Comparison of ENCODE assay signal across 1 cellular context in genomic region chr10:24751716-24752115, GRCh38.
TF ChIP-seq lines count a peak whose summit lies in the region.

No MANE protein-coding gene starts in this region.

TF ChIP-seq in K562, 482 proteins besides CTCF, POLR2A, EP300 and RAD21 (continued from another document):
- TF ChIP-seq HBP1 (CRISPR knock-in tag; IDR thresholded peaks at IDR 0.05) (no peak), IRF2 (CRISPR knock-in tag; IDR thresholded peaks at IDR 0.05) (no peak), NR3C1 (CRISPR knock-in tag; IDR thresholded peaks at IDR 0.05) (no peak), ETV1 (tag; conservative IDR thresholded peaks at IDR 0.05; ENCODE audit: low read depth) (no peak), CHD1 (IDR thresholded peaks at IDR 0.05; ENCODE audit: low read length) (no peak), MIER1 (IDR thresholded peaks at IDR 0.05; ENCODE audit: low read depth) (no peak), CREB3 (tag; conservative IDR thresholded peaks at IDR 0.05; ENCODE audit: low read depth) (no peak), MEF2D (tag; conservative IDR thresholded peaks at IDR 0.05; ENCODE audit: low read depth) (no peak), ZNF561 (CRISPR knock-in tag; conservative IDR thresholded peaks at IDR 0.05) (no peak), STAT5B (CRISPR knock-in tag; IDR thresholded peaks at IDR 0.05) (no peak), SRSF1 (IDR thresholded peaks at IDR 0.05; ENCODE audit: low read depth, low read length) (no peak), ZNF780A (CRISPR knock-in tag; IDR thresholded peaks at IDR 0.05) (no peak), ZNF174 (CRISPR knock-in tag; IDR thresholded peaks at IDR 0.05) (no peak), PKNOX1 (IDR thresholded peaks at IDR 0.05) (peak; percentile 31; the same call in 1 of the 2 replicates), SP1 (CRISPR knock-in tag; IDR thresholded peaks at IDR 0.05) (no peak), EGR1 (conservative IDR thresholded peaks at IDR 0.05) (no peak), ZNF445 (CRISPR knock-in tag; IDR thresholded peaks at IDR 0.05; ENCODE audit: low read depth) (no peak), ZNF695 (CRISPR knock-in tag; IDR thresholded peaks at IDR 0.05) (no peak), RBM25 (IDR thresholded peaks at IDR 0.05; ENCODE audit: low read depth, low read length, severe bottlenecking) (no peak), ZNF347 (CRISPR knock-in tag; IDR thresholded peaks at IDR 0.05; ENCODE audit: low read depth) (no peak)
- TF ChIP-seq, protein P1, sequence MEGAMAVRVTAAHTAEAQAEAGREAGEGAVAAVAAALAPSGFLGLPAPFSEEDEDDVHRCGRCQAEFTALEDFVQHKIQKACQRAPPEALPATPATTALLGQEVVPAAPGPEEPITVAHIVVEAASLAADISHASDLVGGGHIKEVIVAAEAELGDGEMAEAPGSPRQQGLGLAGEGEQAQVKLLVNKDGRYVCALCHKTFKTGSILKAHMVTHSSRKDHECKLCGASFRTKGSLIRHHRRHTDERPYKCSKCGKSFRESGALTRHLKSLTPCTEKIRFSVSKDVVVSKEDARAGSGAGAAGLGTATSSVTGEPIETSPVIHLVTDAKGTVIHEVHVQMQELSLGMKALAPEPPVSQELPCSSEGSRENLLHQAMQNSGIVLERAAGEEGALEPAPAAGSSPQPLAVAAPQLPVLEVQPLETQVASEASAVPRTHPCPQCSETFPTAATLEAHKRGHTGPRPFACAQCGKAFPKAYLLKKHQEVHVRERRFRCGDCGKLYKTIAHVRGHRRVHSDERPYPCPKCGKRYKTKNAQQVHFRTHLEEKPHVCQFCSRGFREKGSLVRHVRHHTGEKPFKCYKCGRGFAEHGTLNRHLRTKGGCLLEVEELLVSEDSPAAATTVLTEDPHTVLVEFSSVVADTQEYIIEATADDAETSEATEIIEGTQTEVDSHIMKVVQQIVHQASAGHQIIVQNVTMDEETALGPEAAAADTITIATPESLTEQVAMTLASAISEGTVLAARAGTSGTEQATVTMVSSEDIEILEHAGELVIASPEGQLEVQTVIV (CRISPR knock-in tag; IDR thresholded peaks at IDR 0.05; ENCODE audit: borderline replicate concordance): no peak
- TF ChIP-seq, protein P2, sequence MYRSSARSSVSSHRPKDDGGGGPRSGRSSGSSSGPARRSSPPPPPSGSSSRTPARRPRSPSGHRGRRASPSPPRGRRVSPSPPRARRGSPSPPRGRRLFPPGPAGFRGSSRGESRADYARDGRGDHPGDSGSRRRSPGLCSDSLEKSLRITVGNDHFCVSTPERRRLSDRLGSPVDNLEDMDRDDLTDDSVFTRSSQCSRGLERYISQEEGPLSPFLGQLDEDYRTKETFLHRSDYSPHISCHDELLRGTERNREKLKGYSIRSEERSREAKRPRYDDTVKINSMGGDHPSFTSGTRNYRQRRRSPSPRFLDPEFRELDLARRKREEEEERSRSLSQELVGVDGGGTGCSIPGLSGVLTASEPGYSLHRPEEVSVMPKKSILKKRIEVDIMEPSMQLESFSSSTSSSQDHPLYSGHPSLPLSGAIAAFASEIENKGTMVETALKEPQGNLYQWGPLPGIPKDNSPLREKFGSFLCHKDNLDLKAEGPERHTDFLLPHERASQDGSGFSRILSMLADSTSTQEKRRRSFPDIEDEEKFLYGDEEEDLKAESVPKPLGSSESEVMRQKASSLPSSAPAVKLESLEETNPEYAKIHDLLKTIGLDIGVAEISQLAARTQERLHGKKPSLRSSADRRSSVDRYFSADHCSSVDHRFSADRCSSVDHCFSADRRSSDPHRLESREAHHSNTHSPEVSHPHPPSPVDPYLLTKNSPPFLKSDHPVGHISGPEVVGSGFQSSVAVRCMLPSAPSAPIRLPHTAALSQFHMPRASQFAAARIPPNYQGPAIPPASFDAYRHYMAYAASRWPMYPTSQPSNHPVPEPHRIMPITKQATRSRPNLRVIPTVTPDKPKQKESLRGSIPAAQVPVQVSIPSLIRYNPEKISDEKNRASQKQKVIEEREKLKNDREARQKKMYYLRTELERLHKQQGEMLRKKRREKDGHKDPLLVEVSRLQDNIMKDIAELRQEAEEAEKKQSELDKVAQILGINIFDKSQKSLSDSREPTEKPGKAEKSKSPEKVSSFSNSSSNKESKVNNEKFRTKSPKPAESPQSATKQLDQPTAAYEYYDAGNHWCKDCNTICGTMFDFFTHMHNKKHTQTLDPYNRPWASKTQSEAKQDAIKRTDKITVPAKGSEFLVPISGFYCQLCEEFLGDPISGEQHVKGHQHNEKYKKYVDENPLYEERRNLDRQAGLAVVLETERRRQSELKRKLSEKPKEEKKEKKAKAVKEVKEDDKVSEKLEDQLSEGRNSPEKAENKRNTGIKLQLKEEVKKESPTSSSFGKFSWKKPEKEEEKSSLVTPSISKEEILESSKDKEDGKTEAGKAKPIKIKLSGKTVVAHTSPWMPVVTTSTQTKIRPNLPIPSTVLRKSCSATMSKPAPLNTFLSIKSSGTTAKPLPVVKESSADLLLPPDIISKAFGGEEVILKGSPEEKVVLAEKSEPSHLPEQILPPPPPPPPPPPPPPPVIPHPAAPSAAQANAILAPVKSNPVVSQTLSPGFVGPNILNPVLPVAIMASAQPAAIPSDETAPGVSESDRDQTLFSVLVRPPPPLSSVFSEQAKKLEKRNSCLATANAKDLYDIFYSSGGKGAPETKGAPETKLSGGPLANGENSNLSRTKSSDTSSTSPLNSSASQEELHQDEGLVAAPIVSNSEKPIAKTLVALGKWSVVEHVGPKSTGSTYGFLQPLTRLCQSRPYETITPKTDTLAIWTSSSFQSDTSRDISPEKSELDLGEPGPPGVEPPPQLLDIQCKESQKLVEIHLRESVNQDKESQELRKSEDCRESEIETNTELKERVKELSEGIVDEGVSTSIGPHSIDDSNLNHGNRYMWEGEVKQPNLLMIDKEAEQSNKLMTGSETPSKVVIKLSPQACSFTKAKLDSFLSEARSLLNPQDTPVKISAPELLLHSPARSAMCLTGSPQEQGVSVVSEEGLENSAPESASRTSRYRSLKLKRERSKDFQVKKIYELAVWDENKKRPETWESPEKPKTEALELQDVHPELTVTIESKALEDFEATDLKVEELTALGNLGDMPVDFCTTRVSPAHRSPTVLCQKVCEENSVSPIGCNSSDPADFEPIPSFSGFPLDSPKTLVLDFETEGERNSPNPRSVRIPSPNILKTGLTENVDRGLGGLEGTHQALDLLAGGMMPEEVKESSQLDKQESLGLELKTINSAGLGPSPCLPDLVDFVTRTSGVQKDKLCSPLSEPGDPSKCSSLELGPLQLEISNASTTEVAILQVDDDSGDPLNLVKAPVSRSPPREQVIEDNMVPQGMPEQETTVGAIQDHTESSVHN (IDR thresholded peaks at IDR 0.05; ENCODE audit: borderline replicate concordance in 1 of 2, low read depth in 1 of 2): no peak
- TF ChIP-seq, protein P3, sequence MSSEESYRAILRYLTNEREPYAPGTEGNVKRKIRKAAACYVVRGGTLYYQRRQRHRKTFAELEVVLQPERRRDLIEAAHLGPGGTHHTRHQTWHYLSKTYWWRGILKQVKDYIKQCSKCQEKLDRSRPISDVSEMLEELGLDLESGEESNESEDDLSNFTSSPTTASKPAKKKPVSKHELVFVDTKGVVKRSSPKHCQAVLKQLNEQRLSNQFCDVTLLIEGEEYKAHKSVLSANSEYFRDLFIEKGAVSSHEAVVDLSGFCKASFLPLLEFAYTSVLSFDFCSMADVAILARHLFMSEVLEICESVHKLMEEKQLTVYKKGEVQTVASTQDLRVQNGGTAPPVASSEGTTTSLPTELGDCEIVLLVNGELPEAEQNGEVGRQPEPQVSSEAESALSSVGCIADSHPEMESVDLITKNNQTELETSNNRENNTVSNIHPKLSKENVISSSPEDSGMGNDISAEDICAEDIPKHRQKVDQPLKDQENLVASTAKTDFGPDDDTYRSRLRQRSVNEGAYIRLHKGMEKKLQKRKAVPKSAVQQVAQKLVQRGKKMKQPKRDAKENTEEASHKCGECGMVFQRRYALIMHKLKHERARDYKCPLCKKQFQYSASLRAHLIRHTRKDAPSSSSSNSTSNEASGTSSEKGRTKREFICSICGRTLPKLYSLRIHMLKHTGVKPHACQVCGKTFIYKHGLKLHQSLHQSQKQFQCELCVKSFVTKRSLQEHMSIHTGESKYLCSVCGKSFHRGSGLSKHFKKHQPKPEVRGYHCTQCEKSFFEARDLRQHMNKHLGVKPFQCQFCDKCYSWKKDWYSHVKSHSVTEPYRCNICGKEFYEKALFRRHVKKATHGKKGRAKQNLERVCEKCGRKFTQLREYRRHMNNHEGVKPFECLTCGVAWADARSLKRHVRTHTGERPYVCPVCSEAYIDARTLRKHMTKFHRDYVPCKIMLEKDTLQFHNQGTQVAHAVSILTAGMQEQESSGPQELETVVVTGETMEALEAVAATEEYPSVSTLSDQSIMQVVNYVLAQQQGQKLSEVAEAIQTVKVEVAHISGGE (CRISPR knock-in tag; IDR thresholded peaks at IDR 0.05): no peak
- TF ChIP-seq, protein P4, sequence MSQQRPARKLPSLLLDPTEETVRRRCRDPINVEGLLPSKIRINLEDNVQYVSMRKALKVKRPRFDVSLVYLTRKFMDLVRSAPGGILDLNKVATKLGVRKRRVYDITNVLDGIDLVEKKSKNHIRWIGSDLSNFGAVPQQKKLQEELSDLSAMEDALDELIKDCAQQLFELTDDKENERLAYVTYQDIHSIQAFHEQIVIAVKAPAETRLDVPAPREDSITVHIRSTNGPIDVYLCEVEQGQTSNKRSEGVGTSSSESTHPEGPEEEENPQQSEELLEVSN (IDR thresholded peaks at IDR 0.05; ENCODE audit: borderline replicate concordance in 1 of 2, extremely low read depth in 1 of 2, insufficient read depth in 1 of 2, insufficient read length in 1 of 2, low read depth in 1 of 2, low read length in 1 of 2, poor library complexity in 1 of 2, severe bottlenecking in 1 of 2): no peak
